In genomic region chr10:113252650-113253560, GRCh38 we compare ENCODE assay signal across 21 cellular contexts.
DNase-seq lines count a peak whose midpoint lies in the region; ATAC-seq, FAIRE-seq and TF ChIP-seq lines count a peak whose summit lies in the region.
"Had no signal": no experiment of that assay in that cellular context is flagged by ENCODE, and none has a peak within 500 bp of the region (broad histone marks: within the 10 kb centered on the region; RNA-seq: fewer than 3 reads in every experiment).

No MANE protein-coding gene starts in this region.

- no peaks in the 10 kb centered on the region for H3K36me3 ChIP-seq in GM23338 (ENCODE audit: insufficient read depth)
- H3K36me3 ChIP-seq: BLaER1 treated with 17β-estradiol and CSF1 and Interleukin-3, amounts not matched to agents 10 nM and 100 nM; MG63 had no signal

- H3K27ac Mint-ChIP-seq in GM23338: no peak overlapping the region
- no peak overlapping the region for H3K27ac Mint-ChIP-seq in stimulated activated memory B cell treated with anti-CD40 and anti-IgM and Interleukin-4, amounts not matched to agents 10 μg/mL and 1 μg/mL and 100 μg/mL, for 72 hours
- H3K27ac Mint-ChIP-seq: HFFc6, T-helper 17 cell had no signal

- H3K9me3 Mint-ChIP-seq in GM23338: no peaks in the 10 kb centered on the region; the same call in 2 of the 3 replicates
- peaks cover 6% of the 10 kb centered on the region for H3K9me3 Mint-ChIP-seq in stimulated activated memory B cell treated with anti-CD40 and anti-IgM and Interleukin-4, amounts not matched to agents 10 μg/mL and 1 μg/mL and 100 μg/mL, for 72 hours
- H3K9me3 Mint-ChIP-seq: HFFc6 had no signal

- H3K4me1 ChIP-seq in GM23338 (ENCODE audit: insufficient read depth): peaks cover 5% of the 10 kb centered on the region

- H3K4me1 Mint-ChIP-seq in GM23338: peaks cover 12% of the 10 kb centered on the region; the same call in 2 of the 3 replicates
- H3K4me1 Mint-ChIP-seq in stimulated activated memory B cell treated with anti-CD40 and anti-IgM and Interleukin-4, amounts not matched to agents 10 μg/mL and 1 μg/mL and 100 μg/mL, for 72 hours: no peaks in the 10 kb centered on the region
- H3K4me1 Mint-ChIP-seq: T-helper 17 cell had no signal

- no peak overlapping the region for H3K4me3 ChIP-seq in GM23338
- H3K4me3 ChIP-seq: BLaER1 treated with 17β-estradiol and CSF1 and Interleukin-3, amounts not matched to agents 10 nM and 100 nM; GM12878; GM23248; MG63 had no signal

- TF ChIP-seq CTCF in GM23338 (conservative IDR thresholded peaks at IDR 0.05; ENCODE audit: low read depth in 2 of 2): no peak

- no peaks in the 10 kb centered on the region for H3K79me2 ChIP-seq in GM23338 (replicated peaks; ENCODE audit: insufficient read depth)

- H3K4me3 Mint-ChIP-seq in GM23338: no peak overlapping the region
- H3K4me3 Mint-ChIP-seq in stimulated activated memory B cell treated with anti-CD40 and anti-IgM and Interleukin-4, amounts not matched to agents 10 μg/mL and 1 μg/mL and 100 μg/mL, for 72 hours: no peak overlapping the region
- H3K4me3 Mint-ChIP-seq: HFFc6, T-helper 17 cell had no signal

- H3K27me3 ChIP-seq in GM23338 (ENCODE audit: insufficient read depth): no peaks in the 10 kb centered on the region
- H3K27me3 ChIP-seq: BLaER1 treated with 17β-estradiol and CSF1 and Interleukin-3, amounts not matched to agents 10 nM and 100 nM had no signal

- DNase-seq in GM23338 (ENCODE audit: low spot score) (no peak), NCI-H2227 treated with DMSO at 0.1 percent for 48 hours (lab: John Stamatoyannopoulos, UW) (peak; percentile 62), GM19239 (ENCODE audit: insufficient read length, low spot score) (no peak), cerebellar cortex (ENCODE audit: low spot score) (no peak)
- DNase-seq: GM23248, HFFc6, MG63, NCI-H1105, NCI-H2029 treated with DMSO at 0.1 percent for 48 hours, NCI-H345, NCI-H774, SHP77, T-helper 17 cell had no signal

- H3F3A ChIP-seq in GM23338 (replicated peaks; ENCODE audit: low read depth): no peaks in the 10 kb centered on the region

- no peak overlapping the region for H3K4me2 ChIP-seq in GM23338
- H3K4me2 ChIP-seq: BLaER1 treated with 17β-estradiol and CSF1 and Interleukin-3, amounts not matched to agents 10 nM and 100 nM had no signal

- no peaks in the 10 kb centered on the region for H3K36me3 Mint-ChIP-seq in GM23338 (ENCODE audit: low read depth)
- H3K36me3 Mint-ChIP-seq in stimulated activated memory B cell treated with anti-CD40 and anti-IgM and Interleukin-4, amounts not matched to agents 10 μg/mL and 1 μg/mL and 100 μg/mL, for 72 hours: no peaks in the 10 kb centered on the region

- H4K20me1 ChIP-seq in GM23338 (replicated peaks; ENCODE audit: insufficient read depth): no peaks in the 10 kb centered on the region
- H4K20me1 ChIP-seq: BLaER1 treated with 17β-estradiol and CSF1 and Interleukin-3, amounts not matched to agents 10 nM and 100 nM had no signal

- peak; percentile 87 for ATAC-seq in GM23338
- ATAC-seq in stimulated activated memory B cell treated with anti-CD40 and anti-IgM and Interleukin-4, amounts not matched to agents 10 μg/mL and 1 μg/mL and 100 μg/mL, for 72 hours: peak; percentile 12
- no peak for ATAC-seq in GM19455 (IDR thresholded peaks at IDR 0.05; ENCODE audit: unreplicated experiment)
- ATAC-seq: GM12878, HepG2, T-helper 17 cell had no signal

- H3K9me2 ChIP-seq in GM23338 (ENCODE audit: insufficient read depth): no peaks in the 10 kb centered on the region

- no peak overlapping the region for H3K27ac ChIP-seq in GM23338 (ENCODE audit: low read depth)
- H3K27ac ChIP-seq: BLaER1 treated with 17β-estradiol and CSF1 and Interleukin-3, amounts not matched to agents 10 nM and 100 nM; GM23248 had no signal

- H3K27me3 Mint-ChIP-seq in GM23338 (ENCODE audit: insufficient read depth, low read depth, poor library complexity): peaks cover 8% of the 10 kb centered on the region
- H3K27me3 Mint-ChIP-seq in stimulated activated memory B cell treated with anti-CD40 and anti-IgM and Interleukin-4, amounts not matched to agents 10 μg/mL and 1 μg/mL and 100 μg/mL, for 72 hours: peaks cover 6% of the 10 kb centered on the region

- FAIRE-seq in endometrium (lab: Jason Lieb, UNC) (peak; percentile 88), GM19239 (lab: Jason Lieb, UNC) (no peak)
- FAIRE-seq: GM12878, GM18507, HepG2, RCC 7860 had no signal

- peak overlapping the region; percentile 79; the same call in 1 of the 2 replicates for H2AFZ ChIP-seq in GM23338
- H2AFZ ChIP-seq: GM23248 had no signal

TF ChIP-seq in GM23338, 12 proteins besides CTCF, POLR2A, EP300 and RAD21 (continues in another document):
- TF ChIP-seq ETS1 (IDR thresholded peaks at IDR 0.05) (no peak), ZNF331 (CRISPR knock-in tag; IDR thresholded peaks at IDR 0.05; ENCODE audit: low read depth) (no peak), CREB1 (CRISPR knock-in tag; IDR thresholded peaks at IDR 0.05; ENCODE audit: low read depth) (no peak), NANOG (IDR thresholded peaks at IDR 0.05; ENCODE audit: borderline replicate concordance) (no peak), POLR2AphosphoS5 (IDR thresholded peaks at IDR 0.05; ENCODE audit: low read depth) (no peak), REST (IDR thresholded peaks at IDR 0.05; ENCODE audit: unreplicated experiment) (no peak), JUNB (IDR thresholded peaks at IDR 0.05; ENCODE audit: unreplicated experiment) (no peak)
